In genomic region chr11:59667812-59668187, GRCh38 we compare ENCODE assay signal across 7 cellular contexts. TPM values are rescaled to one million over a fixed set of nuclear protein-coding genes. Genes with fewer than 3 reads are reported as not detected.
DNase-seq lines count a peak whose midpoint lies in the region; ATAC-seq and TF ChIP-seq lines count a peak whose summit lies in the region.

No MANE protein-coding gene starts in this region.

- H3K4me3 Mint-ChIP-seq in activated T-helper 1 cell treated with anti-CD3 and anti-CD28 coated beads, Interleukin-12 subunit alpha, Interleukin-12 subunit beta, Interleukin-2, Interleukin-4 antibody, amounts not matched to agents 30 ng/mL and 10 ng/mL and 1 ng/mL, durations not matched to agents 14 hours and 24 hours and 36 hours = peak overlapping the region; percentile 94
- H3K4me3 Mint-ChIP-seq in stimulated activated memory B cell treated with anti-CD40 and anti-IgM and Interleukin-4, amounts not matched to agents 10 μg/mL and 1 μg/mL and 100 μg/mL, for 72 hours = peak overlapping the region; percentile 92

- H3K36me3 ChIP-seq in HUES48 (ENCODE audit: control insufficient read depth, insufficient read depth, low read length) = peaks cover 42% of the 10 kb centered on the region

- no peak for DNase-seq in activated T-helper 1 cell treated with anti-CD3 and anti-CD28 coated beads, Interleukin-12 subunit alpha, Interleukin-12 subunit beta, Interleukin-2, Interleukin-4 antibody, amounts not matched to agents 30 ng/mL and 10 ng/mL and 1 ng/mL, durations not matched to agents 14 hours and 24 hours and 36 hours (ENCODE audit: low spot score)
- no peak for DNase-seq in amniotic stem cell (lab: John Stamatoyannopoulos, UW)
- no peak for DNase-seq in GM10248 (ENCODE audit: extremely low spot score)
- no peak for DNase-seq in inferior parietal cortex (ENCODE audit: extremely low spot score)

- peak overlapping the region; percentile 98 for H3K27ac ChIP-seq in HUES48 (ENCODE audit: low read depth, low read length)

- H3K4me3 ChIP-seq in HUES48 (ENCODE audit: low read depth, low read length) (peak overlapping the region; percentile 99), iPS-18c (ENCODE audit: insufficient read depth, low read depth, low read length) (peak overlapping the region; percentile 93)

- peaks cover 58% of the 10 kb centered on the region for H3K4me1 Mint-ChIP-seq in activated T-helper 1 cell treated with anti-CD3 and anti-CD28 coated beads, Interleukin-12 subunit alpha, Interleukin-12 subunit beta, Interleukin-2, Interleukin-4 antibody, amounts not matched to agents 30 ng/mL and 10 ng/mL and 1 ng/mL, durations not matched to agents 14 hours and 24 hours and 36 hours (ENCODE audit: low read depth)
- peaks cover 37% of the 10 kb centered on the region for H3K4me1 Mint-ChIP-seq in stimulated activated memory B cell treated with anti-CD40 and anti-IgM and Interleukin-4, amounts not matched to agents 10 μg/mL and 1 μg/mL and 100 μg/mL, for 72 hours

- H3K27ac Mint-ChIP-seq in activated T-helper 1 cell treated with anti-CD3 and anti-CD28 coated beads, Interleukin-12 subunit alpha, Interleukin-12 subunit beta, Interleukin-2, Interleukin-4 antibody, amounts not matched to agents 30 ng/mL and 10 ng/mL and 1 ng/mL, durations not matched to agents 14 hours and 24 hours and 36 hours = peak overlapping the region; percentile 92
- peak overlapping the region; percentile 97 for H3K27ac Mint-ChIP-seq in stimulated activated memory B cell treated with anti-CD40 and anti-IgM and Interleukin-4, amounts not matched to agents 10 μg/mL and 1 μg/mL and 100 μg/mL, for 72 hours

- H3K27me3 ChIP-seq in HUES48 (ENCODE audit: control insufficient read depth, insufficient read depth, low read length) = no peaks in the 10 kb centered on the region

- intact Hi-C loops in activated T-helper 1 cell treated with anti-CD3 and anti-CD28 coated beads, Interleukin-12 subunit alpha, Interleukin-12 subunit beta, Interleukin-2, Interleukin-4 antibody, amounts not matched to agents 30 ng/mL and 10 ng/mL and 1 ng/mL, durations not matched to agents 14 hours and 24 hours and 36 hours (cut with micrococcal nuclease) = loop anchor here (2.0 kb wide), 6 partner anchors 15 to 1927 kb away; partner anchors contain the start of genes FAM111A, FAM111B, SELENOH and ZFP91

- no peaks in the 10 kb centered on the region for H3K27me3 Mint-ChIP-seq in activated T-helper 1 cell treated with anti-CD3 and anti-CD28 coated beads, Interleukin-12 subunit alpha, Interleukin-12 subunit beta, Interleukin-2, Interleukin-4 antibody, amounts not matched to agents 30 ng/mL and 10 ng/mL and 1 ng/mL, durations not matched to agents 14 hours and 24 hours and 36 hours (ENCODE audit: insufficient read depth)
- H3K27me3 Mint-ChIP-seq in stimulated activated memory B cell treated with anti-CD40 and anti-IgM and Interleukin-4, amounts not matched to agents 10 μg/mL and 1 μg/mL and 100 μg/mL, for 72 hours = no peaks in the 10 kb centered on the region

- no peaks in the 10 kb centered on the region for H3K9me3 Mint-ChIP-seq in activated T-helper 1 cell treated with anti-CD3 and anti-CD28 coated beads, Interleukin-12 subunit alpha, Interleukin-12 subunit beta, Interleukin-2, Interleukin-4 antibody, amounts not matched to agents 30 ng/mL and 10 ng/mL and 1 ng/mL, durations not matched to agents 14 hours and 24 hours and 36 hours
- H3K9me3 Mint-ChIP-seq in stimulated activated memory B cell treated with anti-CD40 and anti-IgM and Interleukin-4, amounts not matched to agents 10 μg/mL and 1 μg/mL and 100 μg/mL, for 72 hours = no peaks in the 10 kb centered on the region

- peaks cover 13% of the 10 kb centered on the region for H3K4me1 ChIP-seq in HUES48 (ENCODE audit: control insufficient read depth, insufficient read depth, low read length)

- peaks cover 35% of the 10 kb centered on the region for H3K36me3 Mint-ChIP-seq in activated T-helper 1 cell treated with anti-CD3 and anti-CD28 coated beads, Interleukin-12 subunit alpha, Interleukin-12 subunit beta, Interleukin-2, Interleukin-4 antibody, amounts not matched to agents 30 ng/mL and 10 ng/mL and 1 ng/mL, durations not matched to agents 14 hours and 24 hours and 36 hours (ENCODE audit: low read depth)
- peaks cover 18% of the 10 kb centered on the region for H3K36me3 Mint-ChIP-seq in stimulated activated memory B cell treated with anti-CD40 and anti-IgM and Interleukin-4, amounts not matched to agents 10 μg/mL and 1 μg/mL and 100 μg/mL, for 72 hours

- no peak for TF ChIP-seq CTCF in GM10248 (IDR thresholded peaks at IDR 0.05; ENCODE audit: control extremely low read depth, extremely low read depth, low read depth, missing control alignments)

- H3K9ac ChIP-seq in HUES48 (ENCODE audit: low read depth, low read length) = peak overlapping the region; percentile 7; the same call in 1 of the 2 replicates

- POLR2A ChIA-PET in GM10248 (lab: Yijun Ruan, JAX) = no interaction called here

- H3K9me3 ChIP-seq in HUES48 (ENCODE audit: control insufficient read depth, insufficient read depth, low read length) = no peaks in the 10 kb centered on the region
- H3K9me3 ChIP-seq in iPS-18c (ENCODE audit: control insufficient read depth, insufficient read depth, low read length) = no peaks in the 10 kb centered on the region

- CTCF ChIA-PET in GM10248 (lab: Yijun Ruan, JAX) = no interaction called here

- no peak for ATAC-seq in stimulated activated memory B cell treated with anti-CD40 and anti-IgM and Interleukin-4, amounts not matched to agents 10 μg/mL and 1 μg/mL and 100 μg/mL, for 72 hours

RNA-seq across cellular contexts. Expression of gene PATL1, which starts 1.0 kb away (rescaled TPM):
- 68.7 and 74.0 TPM in 2 replicates for total RNA-seq in activated T-helper 1 cell treated with anti-CD3 and anti-CD28 coated beads, Interleukin-12 subunit alpha, Interleukin-12 subunit beta, Interleukin-2, Interleukin-4 antibody, amounts not matched to agents 30 ng/mL and 10 ng/mL and 1 ng/mL, durations not matched to agents 14 hours and 24 hours and 36 hours

RNA-seq across cellular contexts. Expression of gene OR10V1, which starts 45.8 kb away (rescaled TPM):
- not detected in 2 replicates for total RNA-seq in activated T-helper 1 cell treated with anti-CD3 and anti-CD28 coated beads, Interleukin-12 subunit alpha, Interleukin-12 subunit beta, Interleukin-2, Interleukin-4 antibody, amounts not matched to agents 30 ng/mL and 10 ng/mL and 1 ng/mL, durations not matched to agents 14 hours and 24 hours and 36 hours

RNA-seq across cellular contexts. Expression of gene OSBP, which starts 52.2 kb away (rescaled TPM):
- 40.5 and 41.7 TPM in 2 replicates for total RNA-seq in activated T-helper 1 cell treated with anti-CD3 and anti-CD28 coated beads, Interleukin-12 subunit alpha, Interleukin-12 subunit beta, Interleukin-2, Interleukin-4 antibody, amounts not matched to agents 30 ng/mL and 10 ng/mL and 1 ng/mL, durations not matched to agents 14 hours and 24 hours and 36 hours
